8 cellular contexts compared by ENCODE assay signal in the genomic region with DNA sequence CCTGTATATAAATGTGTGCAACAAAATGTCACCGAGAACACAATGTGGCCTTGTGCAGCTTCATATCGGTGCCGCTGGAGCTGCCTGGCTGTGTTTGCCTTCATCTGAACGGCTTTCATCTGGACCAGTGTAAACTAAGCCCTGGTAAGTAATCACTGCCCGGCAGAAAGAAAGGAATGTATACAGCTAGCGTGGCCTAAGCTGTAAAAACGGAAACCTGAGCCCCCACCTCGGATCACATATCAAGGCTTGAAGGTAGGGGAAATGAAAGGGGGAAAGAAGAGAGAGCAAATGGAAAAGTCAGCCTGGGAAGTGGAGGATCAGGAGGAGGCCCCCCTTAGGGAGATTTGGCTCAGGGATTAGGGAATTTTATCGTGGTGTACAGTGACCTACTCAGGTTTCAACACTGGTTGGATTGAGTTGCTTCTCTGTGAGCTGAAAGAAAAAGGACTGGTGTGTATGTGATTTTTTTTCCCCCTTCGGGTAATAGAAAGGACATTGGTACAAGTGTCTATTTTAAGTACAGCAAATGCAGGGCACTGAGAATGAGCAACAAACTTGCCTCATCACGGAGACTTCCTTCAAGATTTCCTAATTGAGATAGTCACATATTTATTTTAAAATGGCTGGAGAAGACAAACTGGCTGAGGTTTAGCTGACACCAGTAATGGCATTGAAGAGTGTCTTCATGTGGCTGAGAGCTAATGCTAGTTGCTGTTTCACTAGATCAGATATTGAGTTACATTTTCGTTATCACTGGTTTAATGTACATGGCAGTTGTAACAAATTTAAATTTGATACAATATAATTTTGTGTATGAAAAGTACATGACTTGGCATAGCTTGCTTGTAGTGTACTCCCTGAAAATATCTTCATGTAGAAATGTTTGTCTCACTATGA. TPM values are rescaled to one million over a fixed set of nuclear protein-coding genes. Genes with fewer than 3 reads are reported as not detected.
A peak's percentile ranks its signal among the peaks of the same experiment; 100 is the strongest.
DNase-seq lines count a peak whose midpoint lies in the region; ATAC-seq and TF ChIP-seq lines count a peak whose summit lies in the region.

No MANE protein-coding gene starts in this region.

- H3K4me3 ChIP-seq in GM23338 (peak overlapping the region; percentile 94), esophagus muscularis mucosa (peak overlapping the region; percentile 76 to 87 (median 80))
- no peak overlapping the region for H3K4me3 ChIP-seq in effector memory CD4-positive, alpha-beta T cell (ENCODE audit: insufficient read depth, low read depth, low read length, poor library complexity, severe bottlenecking)

- ATAC-seq in GM23338, result no peak

- no peaks in the 10 kb centered on the region for H4K20me1 ChIP-seq in GM23338 (replicated peaks; ENCODE audit: insufficient read depth)

- TF ChIP-seq EP300 in esophagus muscularis mucosa (IDR thresholded peaks at IDR 0.05), result no peak

- no peak overlapping the region for H3K4me3 Mint-ChIP-seq in GM23338

- intact Hi-C loops in esophagus muscularis mucosa (cut with DNase I), result loop anchor here (5.0 kb wide), 1 partner anchor 39 kb away; no protein-coding TSS in a partner anchor

- DNase-seq in GM23338 (ENCODE audit: low spot score) (peak; percentile 59), NCI-H748 treated with DMSO at 0.1 percent for 48 hours (lab: John Stamatoyannopoulos, UW) (peak; percentile 63), esophagus muscularis mucosa (ENCODE audit: extremely low spot score) (no peak), pons (ENCODE audit: low spot score) (peak; percentile 86), NK-92 (lab: John Stamatoyannopoulos, UW; ENCODE audit: unreplicated experiment) (no peak)
- DNase-seq in central memory CD4-positive, alpha-beta T cell, result no peak
- DNase-seq in activated CD4-positive, alpha-beta T cell treated with anti-CD3 and anti-CD28 coated beads, Interleukin-2, amount 50 U/mL, for 4 hours, result no peak
- no peak for DNase-seq in effector memory CD4-positive, alpha-beta T cell

- H3K36me3 ChIP-seq in GM23338 (ENCODE audit: insufficient read depth), result no peaks in the 10 kb centered on the region
- no peaks in the 10 kb centered on the region for H3K36me3 ChIP-seq in esophagus muscularis mucosa
- H3K36me3 ChIP-seq in effector memory CD4-positive, alpha-beta T cell (ENCODE audit: control insufficient read depth, insufficient read depth, low read length), result no peaks in the 10 kb centered on the region

- H3K9me3 ChIP-seq in esophagus muscularis mucosa, result no peaks in the 10 kb centered on the region
- H3K9me3 ChIP-seq in effector memory CD4-positive, alpha-beta T cell (ENCODE audit: control insufficient read depth, low read length), result no peaks in the 10 kb centered on the region

- H3K27ac Mint-ChIP-seq in GM23338, result no peak overlapping the region

- H3K4me1 Mint-ChIP-seq in GM23338, result peaks cover 12% of the 10 kb centered on the region

- H2AFZ ChIP-seq in GM23338, result no peak overlapping the region

- WGBS in esophagus muscularis mucosa, result 24% methylated on average over 12 of the region's 12 CpGs

- H3K4me1 ChIP-seq in GM23338 (ENCODE audit: insufficient read depth), result peaks cover 34% of the 10 kb centered on the region
- peaks cover 46 to 85% (median 83%) of the 10 kb centered on the region in 4 donors for H3K4me1 ChIP-seq in esophagus muscularis mucosa
- H3K4me1 ChIP-seq in effector memory CD4-positive, alpha-beta T cell (ENCODE audit: control insufficient read depth, insufficient read depth, low read length, poor library complexity, severe bottlenecking), result peaks cover 24% of the 10 kb centered on the region

- no peaks in the 10 kb centered on the region for H3K9me2 ChIP-seq in GM23338 (ENCODE audit: insufficient read depth)

- H3K9me3 Mint-ChIP-seq in GM23338, result no peaks in the 10 kb centered on the region; the same call in 2 of the 3 replicates

- H3K27me3 ChIP-seq in GM23338 (ENCODE audit: insufficient read depth) (peaks cover 46% of the 10 kb centered on the region), esophagus muscularis mucosa (no peaks in the 10 kb centered on the region)
- H3K27me3 ChIP-seq in effector memory CD4-positive, alpha-beta T cell (replicated peaks; ENCODE audit: control insufficient read depth, insufficient read depth, low read length, poor library complexity, severe bottlenecking), result peaks cover 36% of the 10 kb centered on the region

- peak overlapping the region; percentile 94 for H3K4me2 ChIP-seq in GM23338

- H3K79me2 ChIP-seq in GM23338 (replicated peaks; ENCODE audit: insufficient read depth), result 0 out of 2 replicates have a peak, but pooled peaks cover 5% of the 10 kb centered on the region

- H3K27me3 Mint-ChIP-seq in GM23338 (ENCODE audit: insufficient read depth, low read depth, poor library complexity), result peaks cover 17% of the 10 kb centered on the region

- TF ChIP-seq POLR2A in esophagus muscularis mucosa (IDR thresholded peaks at IDR 0.05; ENCODE audit: low read depth), result no peak

- no peak overlapping the region for H3K27ac ChIP-seq in GM23338 (ENCODE audit: low read depth)
- H3K27ac ChIP-seq in esophagus muscularis mucosa (replicated peaks in 1 of 4), result peak overlapping the region; percentile 87 to 92 (median 90)
- H3K27ac ChIP-seq in effector memory CD4-positive, alpha-beta T cell (ENCODE audit: insufficient read depth, low read length, poor library complexity, severe bottlenecking), result no peak overlapping the region

- TF ChIP-seq CTCF in GM23338 (conservative IDR thresholded peaks at IDR 0.05; ENCODE audit: low read depth in 2 of 2), result no peak
- TF ChIP-seq CTCF in esophagus muscularis mucosa (IDR thresholded peaks at IDR 0.05), result no peak

- H3F3A ChIP-seq in GM23338 (replicated peaks; ENCODE audit: low read depth), result 0 out of 2 replicates have a peak, but pooled peaks cover 9% of the 10 kb centered on the region

- no peaks in the 10 kb centered on the region; the same call in 2 of the 3 replicates for H3K36me3 Mint-ChIP-seq in GM23338 (ENCODE audit: low read depth)

TF ChIP-seq in GM23338, 12 proteins besides CTCF, POLR2A, EP300 and RAD21 (continues in another document):
- TF ChIP-seq NANOG (IDR thresholded peaks at IDR 0.05; ENCODE audit: borderline replicate concordance) (no peak), ZNF462 (CRISPR knock-in tag; IDR thresholded peaks at IDR 0.05) (no peak), JUNB (IDR thresholded peaks at IDR 0.05; ENCODE audit: unreplicated experiment) (no peak)

RNA-seq across cellular contexts. Expression of gene SOBP, which starts 3.5 kb away (rescaled TPM):
- 3.0 and 3.1 TPM in 2 replicates for total RNA-seq in GM23338 (2014; rRNA removed; shearing (Covaris generic))
- polyA plus RNA-seq in GM23338 (2016; fragmentation: Nextera tagmentation; extraction: Ambion mirVana), result 1.5 and 2.2 TPM in 2 replicates
- 10 to 100 TPM; 18.6 to 44.1 (median 27.6) TPM for total RNA-seq in esophagus muscularis mucosa

RNA-seq across cellular contexts. Expression of gene PDSS2, which starts 34.0 kb away (rescaled TPM):
- 14.5 and 16.7 TPM in 2 replicates for total RNA-seq in GM23338 (2014; rRNA removed; shearing (Covaris generic))
- polyA plus RNA-seq in GM23338 (2016; fragmentation: Nextera tagmentation; extraction: Ambion mirVana), result 5.6 and 7.3 TPM in 2 replicates
- 10 to 100 TPM in 1 of 4 donors, 1 to 10 TPM in 3; 6.6 to 10.8 (median 8.7) TPM for total RNA-seq in esophagus muscularis mucosa

Comparison
In these comparisons a context has a peak if more than half of its experiments do, and no peak if none do; other contexts are left out.
1. DNase-seq: peak in GM23338 (single experiment), NCI-H748 treated with DMSO at 0.1 percent for 48 hours (single experiment) and pons (single experiment); none in esophagus muscularis mucosa (single experiment), central memory CD4-positive, alpha-beta T cell (single experiment), activated CD4-positive, alpha-beta T cell treated with anti-CD3 and anti-CD28 coated beads, Interleukin-2, amount 50 U/mL, for 4 hours (0 of 2), NK-92 (single experiment) and effector memory CD4-positive, alpha-beta T cell (0 of 3).
2. H3K27ac ChIP-seq: peak in esophagus muscularis mucosa (4 of 4); none in GM23338 (single experiment) and effector memory CD4-positive, alpha-beta T cell (single experiment).